ENCODE assay signal across 8 cellular contexts in genomic region chr5:168114444-168115017, GRCh38.
A peak's percentile ranks its signal among the peaks of the same experiment; 100 is the strongest.
DNase-seq lines count a peak whose midpoint lies in the region; FAIRE-seq and TF ChIP-seq lines count a peak whose summit lies in the region.

No MANE protein-coding gene starts in this region.

- H2BK5ac ChIP-seq in mesenchymal stem cell (ENCODE audit: low read depth, low read length, poor library complexity, severe bottlenecking): no peak overlapping the region

- WGBS in mesenchymal stem cell: 59% methylated on average over 3 of the region's 6 CpGs

- no peaks in the 10 kb centered on the region for H3K4me1 ChIP-seq in mesenchymal stem cell (ENCODE audit: control insufficient read depth, insufficient read depth, low read depth, low read length)

- no peak overlapping the region for H2BK15ac ChIP-seq in mesenchymal stem cell (ENCODE audit: low read depth, poor library complexity, severe bottlenecking)

- DNase-seq in 8988T (peak; percentile 48), GM12865 (ENCODE audit: low read depth) (peak; percentile 77), HCEC 1CT (peak; percentile 46), LHCN-M2 (ENCODE audit: low read depth) (peak; percentile 19), SKM-1 (lab: John Stamatoyannopoulos, UW; ENCODE audit: unreplicated experiment) (peak; percentile 37), bronchial epithelial cell (ENCODE audit: low read depth) (peak; percentile 53), mesenchymal stem cell (peak; percentile 40), inferior parietal cortex (ENCODE audit: extremely low spot score) (no peak)

- H3K4me2 ChIP-seq in mesenchymal stem cell (ENCODE audit: low read length, poor library complexity, severe bottlenecking): no peak overlapping the region

- no peak overlapping the region for H2AK5ac ChIP-seq in mesenchymal stem cell (ENCODE audit: low read length, severe bottlenecking)

- no peak overlapping the region for H2BK12ac ChIP-seq in mesenchymal stem cell (ENCODE audit: low read length in 2 of 2)

- no peak overlapping the region for H3K9ac ChIP-seq in mesenchymal stem cell (ENCODE audit: low read length)

- H3K9me3 ChIP-seq in mesenchymal stem cell (ENCODE audit: control insufficient read depth, low read length): no peaks in the 10 kb centered on the region

- H3K27me3 ChIP-seq in bronchial epithelial cell (ENCODE audit: control insufficient read depth, insufficient read depth, low read length) (no peaks in the 10 kb centered on the region), mesenchymal stem cell (ENCODE audit: control insufficient read depth in 1 of 2, insufficient read depth in 1 of 2, low read length in 2 of 2) (peaks cover 0 to 19% of the 10 kb centered on the region in 2 experiments)

- H3K27ac ChIP-seq in mesenchymal stem cell (ENCODE audit: low read length, poor library complexity, severe bottlenecking): no peak overlapping the region

- H3K36me3 ChIP-seq in bronchial epithelial cell (ENCODE audit: control insufficient read depth, insufficient read depth, low read length) (peaks cover 10% of the 10 kb centered on the region), mesenchymal stem cell (ENCODE audit: control insufficient read depth in 1 of 2, insufficient read depth in 2 of 2, low read depth in 1 of 2, low read length in 2 of 2) (peaks cover 0 to 8% of the 10 kb centered on the region in 2 experiments)

- H2BK120ac ChIP-seq in mesenchymal stem cell (ENCODE audit: low read depth, low read length): no peak overlapping the region

- TF ChIP-seq CTCF in GM12865 (IDR thresholded peaks at IDR 0.05; ENCODE audit: insufficient read depth, low read depth, low read length, missing control alignments) (peak; percentile 91), bronchial epithelial cell (IDR thresholded peaks at IDR 0.05; ENCODE audit: insufficient read depth, low read length, severe bottlenecking) (peak; percentile 72)

- no peak overlapping the region for H4K91ac ChIP-seq in mesenchymal stem cell (ENCODE audit: low read length)

- H3K4me3 ChIP-seq in GM12865 (ENCODE audit: low read depth, low read length) (no peak overlapping the region), bronchial epithelial cell (ENCODE audit: low read depth, low read length) (no peak overlapping the region), mesenchymal stem cell (ENCODE audit: insufficient read depth in 1 of 2, low read depth in 1 of 2, low read length in 2 of 2) (no peak overlapping the region)

- no peak overlapping the region for H2AFZ ChIP-seq in mesenchymal stem cell (ENCODE audit: low read depth, low read length)

- no peak for FAIRE-seq in bronchial epithelial cell (lab: Jason Lieb, UNC)

- no peak overlapping the region for H3K18ac ChIP-seq in mesenchymal stem cell (ENCODE audit: low read depth in 1 of 2, low read length in 2 of 2)

- H3K79me1 ChIP-seq in mesenchymal stem cell (replicated peaks; ENCODE audit: low read length, poor library complexity, severe bottlenecking): no peaks in the 10 kb centered on the region

- no peak overlapping the region for H3K4ac ChIP-seq in mesenchymal stem cell (ENCODE audit: low read depth in 1 of 2, low read length in 2 of 2)

- H3K14ac ChIP-seq in mesenchymal stem cell (ENCODE audit: low read length in 2 of 2): no peak overlapping the region

- no peak overlapping the region for H4K8ac ChIP-seq in mesenchymal stem cell (ENCODE audit: low read length)

- no peak overlapping the region for H3K23ac ChIP-seq in mesenchymal stem cell (ENCODE audit: low read length in 2 of 2)
